9 cellular contexts compared by ENCODE assay signal in genomic region chr14:58638231-58639205, GRCh38. TPM values are rescaled to one million over a fixed set of nuclear protein-coding genes. Genes with fewer than 3 reads are reported as not detected.
DNase-seq lines count a peak whose midpoint lies in the region; ATAC-seq lines count a peak whose summit lies in the region.
"Had no signal": no experiment of that assay in that cellular context is flagged by ENCODE, and none has a peak within 500 bp of the region (broad histone marks: within the 10 kb centered on the region; RNA-seq: fewer than 3 reads in every experiment).

No MANE protein-coding gene starts in this region.

- DNase-seq in NCI-H1417 (lab: John Stamatoyannopoulos, UW) (peak; percentile 23 to 74 (median 64)), NCI-H1417 treated with DMSO at 0.1 percent for 48 hours (lab: John Stamatoyannopoulos, UW) (no peak), LoVo (ENCODE audit: low spot score) (peak; percentile 31), left cardiac atrium (peak; percentile 37), pons (ENCODE audit: low spot score) (peak; percentile 26), NCI-H1436 treated with DMSO at 0.1 percent for 48 hours (lab: John Stamatoyannopoulos, UW) (no peak)
- DNase-seq in activated naive CD4-positive, alpha-beta T cell treated with anti-CD3 and anti-CD28 coated beads for 36 hours = peak; percentile 47
- DNase-seq: DND-41 had no signal

- CTCF ChIA-PET in activated naive CD4-positive, alpha-beta T cell treated with anti-CD3 and anti-CD28 coated beads for 36 hours (lab: Charles Lee) = interaction anchor here (0.7 to 5.2 kb wide), 21 partner anchors 13 to 417 kb away, joined by 3 to 46 read pairs (median 4); partner anchors contain the start of genes KIAA0586 and TIMM9

- peaks cover 2% of the 10 kb centered on the region for H3K36me3 Mint-ChIP-seq in activated naive CD4-positive, alpha-beta T cell treated with anti-CD3 and anti-CD28 coated beads for 36 hours (ENCODE audit: low read depth)

- peak; percentile 19 for ATAC-seq in GM21825 (IDR thresholded peaks at IDR 0.05; ENCODE audit: unreplicated experiment)
- ATAC-seq in left cardiac atrium = peak; percentile 17 to 33

- peaks cover 49% of the 10 kb centered on the region for H3K4me1 Mint-ChIP-seq in activated naive CD4-positive, alpha-beta T cell treated with anti-CD3 and anti-CD28 coated beads for 36 hours (ENCODE audit: low read depth)

- no peak overlapping the region for H3K27ac Mint-ChIP-seq in activated naive CD4-positive, alpha-beta T cell treated with anti-CD3 and anti-CD28 coated beads for 36 hours

- H3K4me3 Mint-ChIP-seq in activated naive CD4-positive, alpha-beta T cell treated with anti-CD3 and anti-CD28 coated beads for 36 hours = peak overlapping the region; percentile 81

- H3K27me3 Mint-ChIP-seq in activated naive CD4-positive, alpha-beta T cell treated with anti-CD3 and anti-CD28 coated beads for 36 hours (ENCODE audit: low read depth) = peaks cover 5% of the 10 kb centered on the region

- intact Hi-C loops in activated naive CD4-positive, alpha-beta T cell treated with anti-CD3 and anti-CD28 coated beads for 36 hours (cut with micrococcal nuclease) = loop anchor here (1.0 to 10.0 kb wide), 5 partner anchors 316 to 846 kb away; partner anchors contain the start of genes JKAMP, L3HYPDH and PSMA3
- intact Hi-C loops in left cardiac atrium (cut with DNase I) = loop anchor here in 1 of 2 donors (10.0 kb wide), 1 partner anchor 486 kb away; no protein-coding TSS in a partner anchor

- H3K9me3 Mint-ChIP-seq in activated naive CD4-positive, alpha-beta T cell treated with anti-CD3 and anti-CD28 coated beads for 36 hours = no peaks in the 10 kb centered on the region

RNA-seq across cellular contexts. Expression of gene DACT1, which starts 0.8 kb away (rescaled TPM):
- total RNA-seq in activated naive CD4-positive, alpha-beta T cell treated with anti-CD3 and anti-CD28 coated beads for 36 hours = 1 to 10 TPM; 4.0 to 5.2 TPM
- total RNA-seq in left cardiac atrium = 10 to 100 TPM in 1 of 2 donors, 1 to 10 TPM in 1; 7.0 to 10.3 TPM

Comparison
In these comparisons a context has a peak if more than half of its experiments do, and no peak if none do; other contexts are left out.
1. DNase-seq: peak in NCI-H1417 (3 of 3), LoVo (single experiment), activated naive CD4-positive, alpha-beta T cell treated with anti-CD3 and anti-CD28 coated beads for 36 hours (single experiment), left cardiac atrium (single experiment) and pons (single experiment); none in NCI-H1417 treated with DMSO at 0.1 percent for 48 hours (single experiment) and NCI-H1436 treated with DMSO at 0.1 percent for 48 hours (single experiment).